Comparison of ENCODE assay signal across 1 cellular context in the genomic region with DNA sequence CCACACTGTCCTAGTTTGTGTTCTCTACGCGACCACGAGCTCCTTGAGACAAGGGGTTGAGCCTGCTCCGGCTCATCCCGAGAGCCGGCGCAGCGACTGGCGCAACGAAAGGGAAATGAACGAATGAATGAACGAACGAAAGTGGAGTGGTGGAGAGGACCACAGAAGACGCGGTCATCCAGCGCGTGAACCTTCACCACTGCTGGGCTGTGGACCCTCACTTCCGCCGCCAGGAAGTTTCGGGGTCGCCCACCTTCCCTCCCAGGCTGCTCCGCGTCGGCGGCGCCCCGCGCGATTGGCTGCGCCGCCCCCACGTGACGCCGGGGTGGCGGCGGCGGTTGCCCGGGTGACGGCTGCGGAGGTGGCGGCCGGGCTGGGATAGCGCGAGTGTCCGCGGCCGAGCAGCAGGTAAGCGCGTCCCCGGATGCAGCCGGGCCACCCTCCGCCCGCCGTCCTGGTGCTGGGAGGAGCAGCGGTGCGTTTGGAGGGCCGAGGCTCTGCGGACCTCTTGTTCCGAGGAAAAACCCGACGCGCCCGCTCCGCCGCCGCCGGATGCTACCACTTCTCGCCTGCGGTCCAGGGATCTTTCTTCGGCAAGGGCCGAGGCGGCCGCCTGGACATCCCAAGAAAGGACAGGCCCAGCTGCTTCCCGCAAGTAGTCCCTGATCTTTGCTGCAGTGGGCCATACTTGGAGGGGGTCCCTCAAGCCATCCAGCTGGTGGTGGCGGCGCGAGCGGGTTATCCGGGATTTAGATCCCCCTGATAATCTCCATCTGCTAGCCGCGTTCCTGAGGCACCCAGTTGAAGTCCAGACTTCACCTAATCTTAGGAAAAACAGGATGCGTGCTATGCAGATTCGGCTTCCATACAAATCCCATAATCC.
TF ChIP-seq lines count a peak whose summit lies in the region.

A gene with protein sequence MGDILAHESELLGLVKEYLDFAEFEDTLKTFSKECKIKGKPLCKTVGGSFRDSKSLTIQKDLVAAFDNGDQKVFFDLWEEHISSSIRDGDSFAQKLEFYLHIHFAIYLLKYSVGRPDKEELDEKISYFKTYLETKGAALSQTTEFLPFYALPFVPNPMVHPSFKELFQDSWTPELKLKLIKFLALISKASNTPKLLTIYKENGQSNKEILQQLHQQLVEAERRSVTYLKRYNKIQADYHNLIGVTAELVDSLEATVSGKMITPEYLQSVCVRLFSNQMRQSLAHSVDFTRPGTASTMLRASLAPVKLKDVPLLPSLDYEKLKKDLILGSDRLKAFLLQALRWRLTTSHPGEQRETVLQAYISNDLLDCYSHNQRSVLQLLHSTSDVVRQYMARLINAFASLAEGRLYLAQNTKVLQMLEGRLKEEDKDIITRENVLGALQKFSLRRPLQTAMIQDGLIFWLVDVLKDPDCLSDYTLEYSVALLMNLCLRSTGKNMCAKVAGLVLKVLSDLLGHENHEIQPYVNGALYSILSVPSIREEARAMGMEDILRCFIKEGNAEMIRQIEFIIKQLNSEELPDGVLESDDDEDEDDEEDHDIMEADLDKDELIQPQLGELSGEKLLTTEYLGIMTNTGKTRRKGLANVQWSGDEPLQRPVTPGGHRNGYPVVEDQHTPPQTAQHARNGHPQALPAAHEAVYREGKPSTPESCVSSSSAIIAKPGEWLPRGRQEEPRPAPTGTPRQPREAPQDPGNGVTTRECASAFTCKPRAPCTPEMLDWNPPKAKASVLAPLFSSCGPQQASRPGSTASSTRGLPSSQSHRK (plus strand): TSS at position 341 of the 883 bp plus-strand sequence. CDS start 7,608 bp downstream, outside the sequence.

TF ChIP-seq in HCT116, 20 proteins besides CTCF, POLR2A, EP300 and RAD21 (continued from another document):
- TF ChIP-seq, protein P1, sequence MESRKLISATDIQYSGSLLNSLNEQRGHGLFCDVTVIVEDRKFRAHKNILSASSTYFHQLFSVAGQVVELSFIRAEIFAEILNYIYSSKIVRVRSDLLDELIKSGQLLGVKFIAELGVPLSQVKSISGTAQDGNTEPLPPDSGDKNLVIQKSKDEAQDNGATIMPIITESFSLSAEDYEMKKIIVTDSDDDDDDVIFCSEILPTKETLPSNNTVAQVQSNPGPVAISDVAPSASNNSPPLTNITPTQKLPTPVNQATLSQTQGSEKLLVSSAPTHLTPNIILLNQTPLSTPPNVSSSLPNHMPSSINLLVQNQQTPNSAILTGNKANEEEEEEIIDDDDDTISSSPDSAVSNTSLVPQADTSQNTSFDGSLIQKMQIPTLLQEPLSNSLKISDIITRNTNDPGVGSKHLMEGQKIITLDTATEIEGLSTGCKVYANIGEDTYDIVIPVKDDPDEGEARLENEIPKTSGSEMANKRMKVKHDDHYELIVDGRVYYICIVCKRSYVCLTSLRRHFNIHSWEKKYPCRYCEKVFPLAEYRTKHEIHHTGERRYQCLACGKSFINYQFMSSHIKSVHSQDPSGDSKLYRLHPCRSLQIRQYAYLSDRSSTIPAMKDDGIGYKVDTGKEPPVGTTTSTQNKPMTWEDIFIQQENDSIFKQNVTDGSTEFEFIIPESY (IDR thresholded peaks at IDR 0.05; ENCODE audit: extremely low read depth, insufficient replicate concordance, low read length), result peak; percentile 35
- TF ChIP-seq FOSL1 (IDR thresholded peaks at IDR 0.05; ENCODE audit: low read depth) (no peak), SIN3A (IDR thresholded peaks at IDR 0.05; ENCODE audit: low read depth) (peak; percentile 81; the same call in 1 of the 2 replicates), CEBPB (IDR thresholded peaks at IDR 0.05; ENCODE audit: low read depth) (no peak), TCF7L2 (IDR thresholded peaks at IDR 0.05; ENCODE audit: borderline replicate concordance, extremely low read depth, insufficient read depth, insufficient read length) (no peak), SP1 (IDR thresholded peaks at IDR 0.05; ENCODE audit: low read depth) (0 out of 2 replicates have a peak, but pooled peaks have one; percentile 33), POLR2AphosphoS5 (IDR thresholded peaks at IDR 0.05; ENCODE audit: low read depth, low read length) (peak; percentile 87), ZFX (IDR thresholded peaks at IDR 0.05) (peak; percentile 50; the same call in 1 of the 2 replicates), ZNF274 (IDR thresholded peaks at IDR 0.05; ENCODE audit: low read depth, low read length) (no peak), EGR1 (IDR thresholded peaks at IDR 0.05; ENCODE audit: low read depth) (peak; percentile 80)
- TF ChIP-seq, protein P2, sequence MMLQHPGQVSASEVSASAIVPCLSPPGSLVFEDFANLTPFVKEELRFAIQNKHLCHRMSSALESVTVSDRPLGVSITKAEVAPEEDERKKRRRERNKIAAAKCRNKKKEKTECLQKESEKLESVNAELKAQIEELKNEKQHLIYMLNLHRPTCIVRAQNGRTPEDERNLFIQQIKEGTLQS (IDR thresholded peaks at IDR 0.05), result no peak
